Comparison of ENCODE assay signal across 10 cellular contexts in genomic region chr11:85558411-85558810, GRCh38.
"Had no signal": no experiment of that assay in that cellular context is flagged by ENCODE, and none has a peak within 500 bp of the region (broad histone marks: within the 10 kb centered on the region; RNA-seq: fewer than 3 reads in every experiment).

No MANE protein-coding gene starts in this region.

- H3K27ac Mint-ChIP-seq: GM23338, H9, HFFc6 had no signal

- DNase-seq: GM23248, GOT3, H7, H9, HCEC 1CT, HFFc6 had no signal

- H3K4me3 ChIP-seq: GM23248, GM23338, HAP-1 had no signal

- FAIRE-seq: H54 had no signal

- H3K9me3 Mint-ChIP-seq: HFFc6 had no signal

- H3K36me3 ChIP-seq: HAP-1 had no signal

- H3K4me2 ChIP-seq: GM23338 had no signal

- ATAC-seq: GM23338, HCT116 had no signal

- H2AFZ ChIP-seq: GM23248, GM23338 had no signal

- H3K27ac ChIP-seq: GM23248 had no signal

- H3K9me3 ChIP-seq: HAP-1 had no signal

- H3K9ac ChIP-seq: GM23248 had no signal

- H3K4me3 Mint-ChIP-seq: GM23338, H9, HFFc6 had no signal
